22 cellular contexts compared by ENCODE assay signal in the genomic region with DNA sequence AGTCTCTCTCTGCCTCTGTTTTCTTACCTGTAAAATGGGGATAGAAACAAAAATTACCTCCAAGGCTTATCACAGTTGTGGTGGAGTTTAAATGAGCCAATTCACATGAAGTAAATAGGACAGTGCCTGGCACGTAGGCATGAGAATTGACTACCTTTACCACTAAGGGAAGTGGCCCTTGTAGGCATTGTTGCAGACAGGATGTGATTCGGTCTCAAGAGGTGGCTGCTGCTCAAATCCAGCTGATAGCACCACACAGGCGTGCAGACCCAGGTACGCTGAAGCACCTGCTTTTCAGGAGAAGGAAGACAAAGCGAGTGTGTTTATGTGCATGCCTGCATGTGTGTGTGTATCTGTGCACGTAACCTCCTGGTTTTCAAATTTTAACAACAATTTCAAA.
"Had no signal": no experiment of that assay in that cellular context is flagged by ENCODE, and none has a peak within 500 bp of the region (broad histone marks: within the 10 kb centered on the region; RNA-seq: fewer than 3 reads in every experiment).

No MANE protein-coding gene starts in this region.

- H3K36me3 ChIP-seq: heart right ventricle, neutrophil, ovary, uterus had no signal

- H3K4me1 Mint-ChIP-seq: activated naive CD8-positive, alpha-beta T cell treated with anti-CD3 and anti-CD28 coated beads, Interleukin-2, amount 50 U/mL, for 24 hours; memory B cell; stimulated activated effector memory CD8-positive, alpha-beta T cell treated with anti-CD3 and anti-CD28 coated beads, Interleukin-12 subunit alpha, Interleukin-12 subunit beta, amount 100 ng/mL, for 72 hours; stimulated activated naive CD8-positive, alpha-beta T cell treated with anti-CD3 and anti-CD28 coated beads, Interleukin-15, amount 100 ng/mL, for 72 hours had no signal

- H3K27me3 ChIP-seq: neutrophil, ovary, tibial nerve, uterus had no signal

- H3K4me3 ChIP-seq: heart right ventricle, ovary, skin epidermis, tibial nerve, uterus had no signal

- H3K27ac ChIP-seq: epithelial cell of prostate, heart right ventricle, neutrophil, ovary, skin epidermis, tibial nerve, uterus had no signal

- H3K9me3 ChIP-seq: neutrophil, uterus had no signal

- H3K36me3 Mint-ChIP-seq: stimulated activated effector memory CD8-positive, alpha-beta T cell treated with anti-CD3 and anti-CD28 coated beads, Interleukin-12 subunit alpha, Interleukin-12 subunit beta, amount 100 ng/mL, for 72 hours had no signal

- H3K27ac Mint-ChIP-seq: activated naive CD8-positive, alpha-beta T cell treated with anti-CD3 and anti-CD28 coated beads, Interleukin-2, amount 50 U/mL, for 24 hours; memory B cell; nephron; stimulated activated effector memory CD8-positive, alpha-beta T cell treated with anti-CD3 and anti-CD28 coated beads, Interleukin-12 subunit alpha, Interleukin-12 subunit beta, amount 100 ng/mL, for 72 hours; stimulated activated naive CD8-positive, alpha-beta T cell treated with anti-CD3 and anti-CD28 coated beads, Interleukin-15, amount 100 ng/mL, for 72 hours had no signal

- DNase-seq: activated CD4-positive, alpha-beta T cell treated with anti-CD3 and anti-CD28 coated beads for 1 hour; activated effector memory CD4-positive, alpha-beta T cell treated with Interleukin-2 at 50 U/mL for 16 hours; activated naive CD4-positive, alpha-beta T cell treated with anti-CD3 and anti-CD28 coated beads, Interleukin-2, amount 50 U/mL, for 16 hours; activated naive CD8-positive, alpha-beta T cell treated with anti-CD3 and anti-CD28 coated beads, Interleukin-2, amount 50 U/mL, for 24 hours; activated T-cell treated with anti-CD3 and anti-CD28 coated beads, Interleukin-2, amount 50 U/mL, for 48 hours; cortex of kidney; heart right ventricle; islet precursor cell; left colon; ovary; right cardiac atrium; stimulated activated CD4-positive, alpha-beta T cell treated with anti-CD3 and anti-CD28 coated beads, Interleukin-2, amount 100 ng/mL, for 24 hours; stimulated activated naive CD8-positive, alpha-beta T cell treated with anti-CD3 and anti-CD28 coated beads, Interleukin-15, amount 100 ng/mL, for 72 hours; T-helper 9 cell; uterus had no signal

- H3K4me3 Mint-ChIP-seq: activated naive CD8-positive, alpha-beta T cell treated with anti-CD3 and anti-CD28 coated beads, Interleukin-2, amount 50 U/mL, for 24 hours; memory B cell; nephron; stimulated activated effector memory CD8-positive, alpha-beta T cell treated with anti-CD3 and anti-CD28 coated beads, Interleukin-12 subunit alpha, Interleukin-12 subunit beta, amount 100 ng/mL, for 72 hours; stimulated activated naive CD8-positive, alpha-beta T cell treated with anti-CD3 and anti-CD28 coated beads, Interleukin-15, amount 100 ng/mL, for 72 hours had no signal

- H3K4me1 ChIP-seq: heart right ventricle, tibial nerve, uterus had no signal
